Comparison of ENCODE assay signal across 20 cellular contexts in the genomic region with DNA sequence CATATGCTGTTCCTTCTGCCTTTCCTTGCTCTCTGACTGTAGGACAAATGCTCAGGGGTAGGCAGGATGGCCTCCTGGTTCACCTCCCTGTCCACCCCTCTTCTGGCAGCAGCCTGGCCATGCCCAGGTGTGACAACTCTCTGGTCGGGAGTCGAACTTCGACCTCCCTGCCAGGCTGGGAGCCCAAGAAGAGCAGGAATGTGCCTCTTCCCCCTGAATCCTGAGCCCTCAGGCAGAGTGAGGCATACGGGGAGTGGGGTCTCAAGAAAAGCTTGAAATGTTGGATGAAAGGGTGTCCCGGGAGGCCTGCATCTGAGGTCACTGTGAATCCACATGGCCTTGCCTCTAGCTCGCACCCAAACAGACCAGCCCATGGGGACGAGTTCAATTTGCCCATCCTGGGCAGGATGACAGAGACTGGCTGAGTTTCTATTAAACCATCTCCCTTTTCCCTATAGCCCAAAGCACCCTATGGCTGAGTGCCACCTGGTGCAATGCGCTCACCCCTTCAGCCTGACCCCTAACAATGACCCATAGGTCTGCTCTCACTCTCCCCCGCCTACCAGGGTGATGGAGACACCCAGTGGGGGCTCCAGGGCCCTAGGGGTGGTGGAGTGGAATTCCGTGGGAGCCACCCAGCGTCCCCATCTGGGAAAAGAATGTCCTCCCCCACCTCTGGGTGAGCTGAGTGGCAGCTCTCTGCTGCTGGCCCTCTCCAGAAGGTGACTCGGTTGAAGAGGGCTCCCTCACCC. TPM values are rescaled to one million over a fixed set of nuclear protein-coding genes. Genes with fewer than 3 reads are reported as not detected.
DNase-seq lines count a peak whose midpoint lies in the region; TF ChIP-seq lines count a peak whose summit lies in the region.
"Had no signal": no experiment of that assay in that cellular context is flagged by ENCODE, and none has a peak within 500 bp of the region (broad histone marks: within the 10 kb centered on the region; RNA-seq: fewer than 3 reads in every experiment).

No MANE protein-coding gene starts in this region.

- no peaks in the 10 kb centered on the region for H3K4me1 Mint-ChIP-seq in activated naive CD4-positive, alpha-beta T cell treated with anti-CD3 and anti-CD28 coated beads for 36 hours (ENCODE audit: low read depth)
- H3K4me1 Mint-ChIP-seq in endodermal cell = no peaks in the 10 kb centered on the region

- H3K4me1 ChIP-seq in BLaER1 treated with 17β-estradiol and CSF1 and Interleukin-3, amounts not matched to agents 10 nM and 100 nM = peaks cover 56 to 94% (median 88%) of the 10 kb centered on the region in 10 experiments
- no peaks in the 10 kb centered on the region for H3K4me1 ChIP-seq in endodermal cell (ENCODE audit: control insufficient read depth, insufficient read depth, low read length)
- H3K4me1 ChIP-seq in sigmoid colon = no peaks in the 10 kb centered on the region

- no peak overlapping the region for H3K9ac ChIP-seq in BLaER1 treated with 17β-estradiol and CSF1 and Interleukin-3, amounts not matched to agents 10 nM and 100 nM
- no peak overlapping the region for H3K9ac ChIP-seq in endodermal cell (ENCODE audit: extremely low read depth, low read length, poor library complexity, severe bottlenecking)
- H3K9ac ChIP-seq: KMS-11 had no signal

- H3K9me3 Mint-ChIP-seq in activated naive CD4-positive, alpha-beta T cell treated with anti-CD3 and anti-CD28 coated beads for 36 hours = no peaks in the 10 kb centered on the region
- peaks cover 4% of the 10 kb centered on the region for H3K9me3 Mint-ChIP-seq in endodermal cell

- 94 to 100% methylated on average over 2 to 12 of the region's 12 CpGs for WGBS in endodermal cell (ENCODE audit: insufficient coverage in 1 of 2, insufficient read length in 1 of 2), 2 experiments
- WGBS in sigmoid colon, 2 donors = 81 to 92% methylated on average over 12 of the region's 12 CpGs

- TF ChIP-seq EP300 in sigmoid colon (IDR thresholded peaks at IDR 0.05) = no peak

- no peak overlapping the region for H3K27ac Mint-ChIP-seq in activated naive CD4-positive, alpha-beta T cell treated with anti-CD3 and anti-CD28 coated beads for 36 hours
- H3K27ac Mint-ChIP-seq in endodermal cell = no peak overlapping the region

- no peaks in the 10 kb centered on the region for H3K27me3 Mint-ChIP-seq in activated naive CD4-positive, alpha-beta T cell treated with anti-CD3 and anti-CD28 coated beads for 36 hours (ENCODE audit: low read depth)
- peaks cover 4% of the 10 kb centered on the region for H3K27me3 Mint-ChIP-seq in endodermal cell (ENCODE audit: insufficient read depth)

- H4K20me1 ChIP-seq in BLaER1 treated with 17β-estradiol and CSF1 and Interleukin-3, amounts not matched to agents 10 nM and 100 nM = no peaks in the 10 kb centered on the region

- no peaks in the 10 kb centered on the region for H3K36me3 Mint-ChIP-seq in activated naive CD4-positive, alpha-beta T cell treated with anti-CD3 and anti-CD28 coated beads for 36 hours (ENCODE audit: low read depth)
- H3K36me3 Mint-ChIP-seq in endodermal cell (ENCODE audit: low read depth) = no peaks in the 10 kb centered on the region

- CTCF ChIA-PET in activated naive CD4-positive, alpha-beta T cell treated with anti-CD3 and anti-CD28 coated beads for 36 hours (lab: Charles Lee) = no interaction called here

- H3K27me3 ChIP-seq in BLaER1 treated with 17β-estradiol and CSF1 and Interleukin-3, amounts not matched to agents 10 nM and 100 nM = no peaks in the 10 kb centered on the region
- H3K27me3 ChIP-seq in endodermal cell (ENCODE audit: control insufficient read depth, insufficient read depth, low read length, poor library complexity, severe bottlenecking) (no peaks in the 10 kb centered on the region), sigmoid colon (no peaks in the 10 kb centered on the region)

- peak; percentile 3 for DNase-seq in activated naive CD4-positive, alpha-beta T cell treated with anti-CD3 and anti-CD28 coated beads, Interleukin-2, amount 50 U/mL, for 16 hours
- DNase-seq in activated naive CD4-positive, alpha-beta T cell treated with anti-CD3 and anti-CD28 coated beads for 36 hours = no peak
- DNase-seq in endodermal cell = peak; percentile 38
- peak; percentile 40 for DNase-seq in sigmoid colon
- no peak for DNase-seq in T-helper 9 cell
- no peak for DNase-seq in NCI-H2107 treated with DMSO at 0.1 percent for 48 hours (lab: John Stamatoyannopoulos, UW; ENCODE audit: unreplicated experiment)
- DNase-seq in OCI-M2 (lab: John Stamatoyannopoulos, UW; ENCODE audit: unreplicated experiment) = no peak
- DNase-seq: COR-L47, DMS153, EL, GOT3, NCI-H1092 treated with DMSO at 0.1 percent for 48 hours, NCI-H1694, NCI-H774 had no signal

- intact Hi-C loops in activated naive CD4-positive, alpha-beta T cell treated with anti-CD3 and anti-CD28 coated beads for 36 hours (cut with micrococcal nuclease) = no loop called here
- intact Hi-C loops in sigmoid colon (cut with DNase I) = no loop called here

- no peak for TF ChIP-seq POLR2A in sigmoid colon (IDR thresholded peaks at IDR 0.05)

- no peaks in the 10 kb centered on the region for H3K36me3 ChIP-seq in BLaER1 treated with 17β-estradiol and CSF1 and Interleukin-3, amounts not matched to agents 10 nM and 100 nM
- H3K36me3 ChIP-seq in endodermal cell (ENCODE audit: control insufficient read depth, insufficient read depth, low read length) (no peaks in the 10 kb centered on the region), sigmoid colon (no peaks in the 10 kb centered on the region)

- peak overlapping the region in 4 of 11 experiments; percentile 8 to 61 (median 40); a peak in 6 of 22 replicates for H3K27ac ChIP-seq in BLaER1 treated with 17β-estradiol and CSF1 and Interleukin-3, amounts not matched to agents 10 nM and 100 nM
- H3K27ac ChIP-seq in endodermal cell (ENCODE audit: low read depth, low read length) = no peak overlapping the region
- H3K27ac ChIP-seq in sigmoid colon = no peak overlapping the region
- H3K27ac ChIP-seq: C4-2B, KMS-11 had no signal

- H3K4me3 Mint-ChIP-seq in activated naive CD4-positive, alpha-beta T cell treated with anti-CD3 and anti-CD28 coated beads for 36 hours = no peak overlapping the region
- no peak overlapping the region for H3K4me3 Mint-ChIP-seq in endodermal cell

- no peak overlapping the region for H3K4me3 ChIP-seq in BLaER1 treated with 17β-estradiol and CSF1 and Interleukin-3, amounts not matched to agents 10 nM and 100 nM
- no peak overlapping the region for H3K4me3 ChIP-seq in endodermal cell (ENCODE audit: low read length)
- no peak overlapping the region for H3K4me3 ChIP-seq in sigmoid colon

- H3K9me3 ChIP-seq in BLaER1 treated with 17β-estradiol and CSF1 and Interleukin-3, amounts not matched to agents 10 nM and 100 nM (replicated peaks in 1 of 11) = peaks cover 0 to 10% (median 8%) of the 10 kb centered on the region in 11 experiments; a peak in 15 of 22 replicates
- H3K9me3 ChIP-seq in endodermal cell (ENCODE audit: control insufficient read depth, low read length) = no peaks in the 10 kb centered on the region
- H3K9me3 ChIP-seq in sigmoid colon = peaks cover 0 to 8% (median 0%) of the 10 kb centered on the region in 4 donors

- TF ChIP-seq CTCF in endodermal cell (conservative IDR thresholded peaks at IDR 0.05) = no peak
- no peak for TF ChIP-seq CTCF in sigmoid colon (IDR thresholded peaks at IDR 0.05)

- H3K4me2 ChIP-seq in BLaER1 treated with 17β-estradiol and CSF1 and Interleukin-3, amounts not matched to agents 10 nM and 100 nM = peak overlapping the region; percentile 51 to 95 (median 86); a peak in 20 of 22 replicates
- H3K4me2 ChIP-seq: KMS-11 had no signal

RNA-seq across cellular contexts. Expression of a gene that starts 52.9 kb away (rescaled TPM):
- total RNA-seq in activated naive CD4-positive, alpha-beta T cell treated with anti-CD3 and anti-CD28 coated beads for 36 hours = not detected
- total RNA-seq in endodermal cell = 10 to 100 TPM; 24.2 to 60.5 TPM
- polyA plus RNA-seq in endodermal cell (2013, experiment 1 of 2) = 27.3 TPM
- 37.6 TPM for polyA plus RNA-seq in endodermal cell (2013, experiment 2 of 2)
- 1 to 10 TPM in 3 of 4 donors, under 1 TPM in 1; 0.55 to 4.3 (median 2.5) TPM for total RNA-seq in sigmoid colon
- 1 to 10 TPM in 2 of 3 donors, under 1 TPM in 1; 0.23 to 6.0 (median 2.4) TPM for polyA plus RNA-seq in sigmoid colon
- total RNA-seq: A172, MCF 10A, NCI-H460 had no signal

Comparison
In these comparisons a context has a peak if more than half of its experiments do, and no peak if none do; other contexts are left out.
1. DNase-seq: peak in activated naive CD4-positive, alpha-beta T cell treated with anti-CD3 and anti-CD28 coated beads, Interleukin-2, amount 50 U/mL, for 16 hours (single experiment), endodermal cell (single experiment) and sigmoid colon (single experiment); none in activated naive CD4-positive, alpha-beta T cell treated with anti-CD3 and anti-CD28 coated beads for 36 hours (single experiment), T-helper 9 cell (single experiment), NCI-H2107 treated with DMSO at 0.1 percent for 48 hours (single experiment) and OCI-M2 (single experiment).
2. RNA of a gene that starts 52.9 kb away (total RNA-seq): 24.2 to 60.5 TPM in endodermal cell; 0.55 to 4.3 TPM in sigmoid colon and not detected in activated naive CD4-positive, alpha-beta T cell treated with anti-CD3 and anti-CD28 coated beads for 36 hours; every median in the first group is over 4 times any median in the second.